Comparison of ENCODE assay signal across 19 cellular contexts in genomic region chrX:45145492-45146215, GRCh38. TPM values are rescaled to one million over a fixed set of nuclear protein-coding genes. Genes with fewer than 3 reads are reported as not detected.
DNase-seq lines count a peak whose midpoint lies in the region; ATAC-seq, FAIRE-seq and TF ChIP-seq lines count a peak whose summit lies in the region.
"Had no signal": no experiment of that assay in that cellular context is flagged by ENCODE, and none has a peak within 500 bp of the region (broad histone marks: within the 10 kb centered on the region; RNA-seq: fewer than 3 reads in every experiment).

No MANE protein-coding gene starts in this region.

- no peaks in the 10 kb centered on the region for H3K27me3 ChIP-seq in bronchial epithelial cell (ENCODE audit: control insufficient read depth, insufficient read depth, low read length)
- H3K27me3 ChIP-seq: BE2C had no signal

- no peak overlapping the region for H3K4me3 ChIP-seq in bronchial epithelial cell (ENCODE audit: low read depth, low read length)
- H3K4me3 ChIP-seq: GM23338 had no signal

- TF ChIP-seq CTCF in bronchial epithelial cell (IDR thresholded peaks at IDR 0.05; ENCODE audit: insufficient read depth, low read length, severe bottlenecking) (no peak), GM13976 (IDR thresholded peaks at IDR 0.05; ENCODE audit: borderline replicate concordance, control extremely low read depth, extremely low read depth, insufficient read depth, missing control alignments) (no peak)

- in situ Hi-C loops in GM13976 (cut with MboI; ENCODE audit: low sequenced_read_pairs, unreplicated experiment) = no loop called here

- no peaks in the 10 kb centered on the region for H3K36me3 ChIP-seq in bronchial epithelial cell (ENCODE audit: control insufficient read depth, insufficient read depth, low read length)
- H3K36me3 ChIP-seq: BE2C had no signal

- ATAC-seq in GM21786 (IDR thresholded peaks at IDR 0.05; ENCODE audit: unreplicated experiment) = no peak
- ATAC-seq: GM23338 had no signal

- FAIRE-seq in GM19239 (lab: Jason Lieb, UNC) (peak; percentile 75), bronchial epithelial cell (lab: Jason Lieb, UNC) (no peak)
- FAIRE-seq: A204.1, GM12892, HTR-8/SVneo had no signal

- DNase-seq in GM19239 (ENCODE audit: insufficient read length, low spot score) = no peak
- DNase-seq in HT-29 (ENCODE audit: low spot score) = peak; percentile 51
- peak; percentile 20 for DNase-seq in bronchial epithelial cell (ENCODE audit: low read depth)
- peak; percentile 3 for DNase-seq in epithelial cell of prostate (ENCODE audit: low read depth, low spot score)
- no peak for DNase-seq in SHP77 (lab: John Stamatoyannopoulos, UW)
- DNase-seq in GM13976 (ENCODE audit: low spot score) = no peak
- DNase-seq in H4 (ENCODE audit: low spot score) = no peak
- DNase-seq: BE2C; CD4-positive, alpha-beta memory T cell; DND-41; GDM1; H9; KBM-7 had no signal

- H3K27ac ChIP-seq in epithelial cell of prostate = no peak overlapping the region
- H3K27ac ChIP-seq: C4-2B had no signal

RNA-seq across cellular contexts. Expression of gene DIPK2B, which starts 55.0 kb away (rescaled TPM):
- total RNA-seq in HT-29 (2014; rRNA removed; shearing (Covaris generic)) = not detected in 2 replicates
- total RNA-seq in bronchial epithelial cell = not detected in 2 replicates
- total RNA-seq in H4 (2014; rRNA removed; shearing (Covaris generic)) = not detected in 2 replicates
- total RNA-seq: CD4-positive, alpha-beta memory T cell; GM23338; H9 had no signal

Comparison
In these comparisons a context has a peak if more than half of its experiments do, and no peak if none do; other contexts are left out.
1. DNase-seq: peak in HT-29 (single experiment), bronchial epithelial cell (single experiment) and epithelial cell of prostate (single experiment); none in GM19239 (single experiment), SHP77 (0 of 2), GM13976 (single experiment) and H4 (single experiment).